Comparison of ENCODE assay signal across 11 cellular contexts in genomic region chr4:41432889-41433288, GRCh38.
DNase-seq lines count a peak whose midpoint lies in the region; ATAC-seq and TF ChIP-seq lines count a peak whose summit lies in the region.
"Had no signal": no experiment of that assay in that cellular context is flagged by ENCODE, and none has a peak within 500 bp of the region (broad histone marks: within the 10 kb centered on the region; RNA-seq: fewer than 3 reads in every experiment).

No MANE protein-coding gene starts in this region.

- peak overlapping the region; percentile 25 for H3K27ac ChIP-seq in SJCRH30
- H3K27ac ChIP-seq in trophoblast cell (ENCODE audit: low read depth, low read length) = no peak overlapping the region
- H3K27ac ChIP-seq: stomach had no signal

- no peak overlapping the region for H3K4me2 ChIP-seq in trophoblast cell (ENCODE audit: low read length)

- no peak overlapping the region for H2BK5ac ChIP-seq in trophoblast cell (ENCODE audit: low read depth, low read length, poor library complexity)

- no peak overlapping the region for H3K14ac ChIP-seq in trophoblast cell (ENCODE audit: low read length)

- DNase-seq in EH (ENCODE audit: low read depth) (peak; percentile 95), SJCRH30 (peak in 1 of 2 experiments; percentile 59), fibroblast of villous mesenchyme (ENCODE audit: low read depth) (peak; percentile 38), trophoblast cell (peak; percentile 57 to 93), hepatic stellate cell (ENCODE audit: low spot score) (no peak), NCI-H1092 (lab: John Stamatoyannopoulos, UW) (no peak)
- DNase-seq: activated CD4-positive, alpha-beta T cell treated with anti-CD3 and anti-CD28 coated beads, Interleukin-2, amount 50 U/mL, for 1 hour; stimulated activated CD4-positive, alpha-beta T cell treated with anti-CD3 and anti-CD28 coated beads, Interleukin-12 subunit alpha, Interleukin-12 subunit beta, amount 100 ng/mL, for 4 hours; stomach had no signal

- H3K36me3 ChIP-seq in SJCRH30 (no peaks in the 10 kb centered on the region), trophoblast cell (ENCODE audit: control insufficient read depth in 1 of 2, insufficient read depth in 2 of 2, low read length in 2 of 2) (no peaks in the 10 kb centered on the region)
- H3K36me3 ChIP-seq: stomach had no signal

- H4K8ac ChIP-seq in trophoblast cell (ENCODE audit: low read depth, low read length) = no peak overlapping the region

- H3K4me3 ChIP-seq in SJCRH30 (no peak overlapping the region), fibroblast of villous mesenchyme (ENCODE audit: low read depth, low read length) (no peak overlapping the region), trophoblast cell (ENCODE audit: low read depth, low read length) (no peak overlapping the region)
- H3K4me3 ChIP-seq: stomach had no signal

- H3K4ac ChIP-seq in trophoblast cell (ENCODE audit: low read depth, low read length) = no peak overlapping the region

- H3K23ac ChIP-seq in trophoblast cell (ENCODE audit: low read length) = no peak overlapping the region

- H2AFZ ChIP-seq in trophoblast cell (ENCODE audit: insufficient read depth, low read length, poor library complexity) = no peak overlapping the region

- no peaks in the 10 kb centered on the region for H3K9me3 ChIP-seq in SJCRH30 (replicated peaks)
- H3K9me3 ChIP-seq in trophoblast cell (ENCODE audit: insufficient read depth, low read depth, low read length) = no peaks in the 10 kb centered on the region
- H3K9me3 ChIP-seq: stomach had no signal

- no peak overlapping the region for H2BK120ac ChIP-seq in trophoblast cell (ENCODE audit: insufficient read depth, low read length, poor library complexity)

- no peaks in the 10 kb centered on the region for H3K27me3 ChIP-seq in SJCRH30
- H3K27me3 ChIP-seq in trophoblast cell (ENCODE audit: insufficient read depth, low read length) = no peaks in the 10 kb centered on the region
- H3K27me3 ChIP-seq: stomach had no signal

- H3K18ac ChIP-seq in trophoblast cell (ENCODE audit: low read length) = no peak overlapping the region

- TF ChIP-seq CTCF in fibroblast of villous mesenchyme (IDR thresholded peaks at IDR 0.05; ENCODE audit: insufficient read depth, low read depth, low read length) = no peak

- WGBS in trophoblast cell (ENCODE audit: extremely low coverage, insufficient coverage, insufficient read length) = no CpG with 5 or more reads among the region's 5 CpGs

- no peak overlapping the region for H2AK5ac ChIP-seq in trophoblast cell (ENCODE audit: low read length)

- H3K79me2 ChIP-seq in trophoblast cell (ENCODE audit: control insufficient read depth, insufficient read depth, low read length, poor library complexity) = peaks cover 2% of the 10 kb centered on the region

- no peak overlapping the region for H4K12ac ChIP-seq in trophoblast cell (ENCODE audit: low read depth, low read length)

- no peak for ATAC-seq in GM19467 (IDR thresholded peaks at IDR 0.05; ENCODE audit: unreplicated experiment)
- ATAC-seq in GM19395 (IDR thresholded peaks at IDR 0.05; ENCODE audit: unreplicated experiment) = no peak

- H3K4me1 ChIP-seq in SJCRH30 = peaks cover 55% of the 10 kb centered on the region
- peaks cover 6 to 10% of the 10 kb centered on the region in 2 experiments for H3K4me1 ChIP-seq in trophoblast cell (ENCODE audit: control insufficient read depth in 1 of 2, insufficient read depth in 2 of 2, low read length in 2 of 2)

- H3K79me1 ChIP-seq in trophoblast cell (ENCODE audit: low read length) = peaks cover 14% of the 10 kb centered on the region

- H3K9ac ChIP-seq in trophoblast cell (ENCODE audit: low read length) = no peak overlapping the region

- no peak overlapping the region for H2BK12ac ChIP-seq in trophoblast cell (ENCODE audit: low read length)

- no peak overlapping the region for H4K91ac ChIP-seq in trophoblast cell (ENCODE audit: low read depth, low read length)

Comparison
In these comparisons a context has a peak if more than half of its experiments do, and no peak if none do; other contexts are left out.
1. DNase-seq: peak in EH (single experiment), fibroblast of villous mesenchyme (single experiment) and trophoblast cell (2 of 2); none in hepatic stellate cell (single experiment) and NCI-H1092 (single experiment).